Comparison of ENCODE assay signal across 8 cellular contexts in genomic region chr14:23005861-23006534, GRCh38. TPM values are rescaled to one million over a fixed set of nuclear protein-coding genes. Genes with fewer than 3 reads are reported as not detected.
A peak's percentile ranks its signal among the peaks of the same experiment; 100 is the strongest.
DNase-seq lines count a peak whose midpoint lies in the region; ATAC-seq and TF ChIP-seq lines count a peak whose summit lies in the region.

No MANE protein-coding gene starts in this region.

- H3K36me3 ChIP-seq in BLaER1 = no peaks in the 10 kb centered on the region
- H3K36me3 ChIP-seq in KOPT-K1 (ENCODE audit: insufficient read depth, low read length) = no peaks in the 10 kb centered on the region
- no peaks in the 10 kb centered on the region for H3K36me3 ChIP-seq in mammary epithelial cell (ENCODE audit: insufficient read depth, low read length)
- no peaks in the 10 kb centered on the region for H3K36me3 ChIP-seq in naive thymus-derived CD4-positive, alpha-beta T cell (ENCODE audit: control insufficient read depth in 2 of 3, insufficient read depth in 3 of 3, low read length in 3 of 3)

- H3K27me3 ChIP-seq in BLaER1 = no peaks in the 10 kb centered on the region
- no peaks in the 10 kb centered on the region for H3K27me3 ChIP-seq in mammary epithelial cell (ENCODE audit: insufficient read depth, low read length)
- H3K27me3 ChIP-seq in naive thymus-derived CD4-positive, alpha-beta T cell (ENCODE audit: control insufficient read depth in 2 of 2, insufficient read depth in 2 of 2, low read length in 2 of 2) = no peaks in the 10 kb centered on the region

- dilution Hi-C loops in mammary epithelial cell (cut with HindIII; ENCODE audit: low sequenced_read_pairs) = no loop called here

- peak overlapping the region; percentile 93 for H3K9ac ChIP-seq in BLaER1
- peak overlapping the region; percentile 69 for H3K9ac ChIP-seq in mammary epithelial cell (ENCODE audit: insufficient read depth, low read length)

- H3K4me1 ChIP-seq in BLaER1 (peaks cover 42% of the 10 kb centered on the region), mammary epithelial cell (ENCODE audit: insufficient read depth, low read length) (peaks cover 24% of the 10 kb centered on the region)
- peaks cover 9 to 25% of the 10 kb centered on the region in 2 donors for H3K4me1 ChIP-seq in naive thymus-derived CD4-positive, alpha-beta T cell (ENCODE audit: control insufficient read depth in 2 of 2, insufficient read depth in 2 of 2, low read length in 2 of 2)

- TF ChIP-seq CTCF in mammary epithelial cell (conservative IDR thresholded peaks at IDR 0.05 in 1 of 2, IDR thresholded peaks at IDR 0.05 in 1 of 2; ENCODE audit: extremely low read depth in 1 of 2, insufficient read depth in 1 of 2, low read depth in 1 of 2, low read length in 2 of 2) = no peak

- H3K27ac ChIP-seq in BLaER1 = peak overlapping the region; percentile 95
- H3K27ac ChIP-seq in KOPT-K1 (ENCODE audit: low read depth, low read length, poor library complexity, severe bottlenecking) = peak overlapping the region; percentile 93
- peak overlapping the region; percentile 67 for H3K27ac ChIP-seq in mammary epithelial cell (ENCODE audit: insufficient read depth, low read depth, low read length)
- H3K27ac ChIP-seq in naive thymus-derived CD4-positive, alpha-beta T cell (ENCODE audit: low read depth, low read length) = peak overlapping the region; percentile 86

- peaks cover 3% of the 10 kb centered on the region for H3K79me2 ChIP-seq in mammary epithelial cell (ENCODE audit: insufficient read depth, low read length)

- ATAC-seq in naive thymus-derived CD4-positive, alpha-beta T cell = no peak
- ATAC-seq in HG02610 (IDR thresholded peaks at IDR 0.05; ENCODE audit: unreplicated experiment) = no peak

- intact Hi-C loops in mammary epithelial cell (cut with micrococcal nuclease) = loop anchor here (2.0 kb wide), 1 partner anchor 29 kb away; the partner anchor contains the start of gene PSMB5
- intact Hi-C loops in naive thymus-derived CD4-positive, alpha-beta T cell (cut with micrococcal nuclease) = loop anchor here in 1 of 2 donors (1.0 to 5.0 kb wide), 3 partner anchors 23 to 1739 kb away; partner anchors contain the start of genes HAUS4 and HNRNPC

- no peak for DNase-seq in mammary epithelial cell
- DNase-seq in naive thymus-derived CD4-positive, alpha-beta T cell = no peak
- DNase-seq in DMS153 (lab: John Stamatoyannopoulos, UW) = no peak
- no peak for DNase-seq in GOT3 (lab: John Stamatoyannopoulos, UW)
- no peak for DNase-seq in activated gamma-delta T cell treated with Interleukin-2 at 50 U/mL for 16 hours

- peak overlapping the region; percentile 87 to 99 (median 98) for H3K27ac Mint-ChIP-seq in naive thymus-derived CD4-positive, alpha-beta T cell

- no TSS peak for BruUV-seq in mammary epithelial cell (replicated peaks; lab: Mats Ljungman, UMichigan)

- peaks cover 0 to 3% (median 0%) of the 10 kb centered on the region in 5 donors for H3K36me3 Mint-ChIP-seq in naive thymus-derived CD4-positive, alpha-beta T cell

- POLR2A ChIA-PET in naive thymus-derived CD4-positive, alpha-beta T cell (lab: Charles Lee) = interaction anchor here (0.8 to 4.1 kb wide), 25 partner anchors 8 to 417 kb away, joined by 3 to 79 read pairs (median 5); partner anchors contain the start of genes ACIN1, C14orf119, CDH24 and DAD1

- H3K4me3 ChIP-seq in BLaER1 (peak overlapping the region; percentile 75), mammary epithelial cell (replicated peaks in 1 of 3; ENCODE audit: insufficient read depth in 1 of 3, low read depth in 2 of 3, low read length in 3 of 3) (peak overlapping the region; percentile 59 to 78 (median 63))
- H3K4me3 ChIP-seq in naive thymus-derived CD4-positive, alpha-beta T cell (ENCODE audit: low read length) = peak overlapping the region; percentile 94

- no peaks in the 10 kb centered on the region for H4K20me1 ChIP-seq in BLaER1
- no peaks in the 10 kb centered on the region for H4K20me1 ChIP-seq in mammary epithelial cell (ENCODE audit: insufficient read depth, low read length)

- peaks cover 12 to 55% (median 43%) of the 10 kb centered on the region in 7 donors for H3K4me1 Mint-ChIP-seq in naive thymus-derived CD4-positive, alpha-beta T cell

- WGBS in mammary epithelial cell (ENCODE audit: low coverage, missing lambda C conversion rate) = 77% methylated on average over 6 of the region's 6 CpGs

- H3K9me3 Mint-ChIP-seq in naive thymus-derived CD4-positive, alpha-beta T cell = no peaks in the 10 kb centered on the region

- H2AFZ ChIP-seq in mammary epithelial cell (ENCODE audit: low read depth, low read length) = peak overlapping the region; percentile 99

- CTCF ChIA-PET in mammary epithelial cell (lab: Charles Lee; ENCODE audit: low non-redundant PET) = interaction anchor here (1.3 to 1.7 kb wide), 2 partner anchors 11 to 19 kb away, joined by 7 to 24 read pairs; no protein-coding TSS in a partner anchor
- CTCF ChIA-PET in naive thymus-derived CD4-positive, alpha-beta T cell (lab: Charles Lee) = interaction anchor here (0.6 to 3.5 kb wide), 26 partner anchors 10 to 114 kb away, joined by 3 to 33 read pairs (median 6); partner anchors contain the start of genes ACIN1, AJUBA, C14orf119 and CDH24

- no peaks in the 10 kb centered on the region for H3K27me3 Mint-ChIP-seq in naive thymus-derived CD4-positive, alpha-beta T cell

- H3K9me3 ChIP-seq in BLaER1 (no peaks in the 10 kb centered on the region), KOPT-K1 (ENCODE audit: insufficient read depth, low read length, poor library complexity, severe bottlenecking) (no peaks in the 10 kb centered on the region), mammary epithelial cell (replicated peaks; ENCODE audit: insufficient read depth, low read length) (no peaks in the 10 kb centered on the region)
- H3K9me3 ChIP-seq in naive thymus-derived CD4-positive, alpha-beta T cell (ENCODE audit: control insufficient read depth in 2 of 3, low read length in 3 of 3) = no peaks in the 10 kb centered on the region

- peak overlapping the region; percentile 91 to 100 (median 96) for H3K4me3 Mint-ChIP-seq in naive thymus-derived CD4-positive, alpha-beta T cell

- in situ Hi-C loops in mammary epithelial cell (cut with MboI; ENCODE audit: low sequenced_read_pairs in 2 of 2) = no loop called here

- H3K4me2 ChIP-seq in BLaER1 (peak overlapping the region; percentile 87), mammary epithelial cell (ENCODE audit: insufficient read depth, low read depth, low read length) (peak overlapping the region; percentile 99)

RNA-seq across cellular contexts. Expression of gene C14orf93, which starts 3.9 kb away (rescaled TPM):
- total RNA-seq in mammary epithelial cell = 1 to 10 TPM; 3.6 to 6.7 TPM
- polyA plus RNA-seq in mammary epithelial cell = 6.7 TPM
- polyA minus RNA-seq in mammary epithelial cell = not detected
- total RNA-seq in naive thymus-derived CD4-positive, alpha-beta T cell = 10 to 100 TPM; 10.9 to 20.5 (median 12.1) TPM
- polyA plus RNA-seq in naive thymus-derived CD4-positive, alpha-beta T cell = 1 to 10 TPM; 5.7 to 8.1 TPM

RNA-seq across cellular contexts. Expression of gene AJUBA, which starts 23.6 kb away (rescaled TPM):
- 100 to 1,000 TPM; 234 to 275 TPM for total RNA-seq in mammary epithelial cell
- polyA plus RNA-seq in mammary epithelial cell = 88.5 TPM
- polyA minus RNA-seq in mammary epithelial cell = 247 TPM
- total RNA-seq in naive thymus-derived CD4-positive, alpha-beta T cell = 1 to 10 TPM in 3 of 5 experiments, under 1 TPM in 2; 0.49 to 3.2 (median 1.4) TPM
- polyA plus RNA-seq in naive thymus-derived CD4-positive, alpha-beta T cell = 1 to 10 TPM; 1.6 to 2.3 TPM

RNA-seq across cellular contexts. Expression of gene PSMB5, which starts 28.7 kb away (rescaled TPM):
- total RNA-seq in mammary epithelial cell = 100 to 1,000 TPM; 145 to 152 TPM
- polyA plus RNA-seq in mammary epithelial cell = 332 TPM
- polyA minus RNA-seq in mammary epithelial cell = 194 TPM
- 10 to 100 TPM; 19.2 to 69.1 (median 32.8) TPM for total RNA-seq in naive thymus-derived CD4-positive, alpha-beta T cell
- 10 to 100 TPM; 53.6 to 74.2 TPM for polyA plus RNA-seq in naive thymus-derived CD4-positive, alpha-beta T cell

RNA-seq across cellular contexts. Expression of gene PSMB11, which starts 36.0 kb away (rescaled TPM):
- total RNA-seq in mammary epithelial cell = not detected
- polyA plus RNA-seq in mammary epithelial cell = not detected
- not detected for polyA minus RNA-seq in mammary epithelial cell
- 1 to 10 TPM in 1 of 5 experiments, under 1 TPM in 3, not detected in 1; 0.32 to 1.1 (median 0.66) TPM for total RNA-seq in naive thymus-derived CD4-positive, alpha-beta T cell
- polyA plus RNA-seq in naive thymus-derived CD4-positive, alpha-beta T cell = 1 to 10 TPM in 1 of 2 donors, under 1 TPM in 1; 0.70 to 1.2 TPM

RNA-seq across cellular contexts. Expression of gene HAUS4, which starts 49.1 kb away (rescaled TPM):
- total RNA-seq in mammary epithelial cell = 10 to 100 TPM; 32.0 to 35.0 TPM
- 29.9 TPM for polyA plus RNA-seq in mammary epithelial cell
- polyA minus RNA-seq in mammary epithelial cell = 33.4 TPM
- 10 to 100 TPM; 27.1 to 50.7 (median 38.8) TPM for total RNA-seq in naive thymus-derived CD4-positive, alpha-beta T cell
- 10 to 100 TPM; 41.3 to 45.0 TPM for polyA plus RNA-seq in naive thymus-derived CD4-positive, alpha-beta T cell

Comparison
In these comparisons a context has a peak if more than half of its experiments do, and no peak if none do; other contexts are left out.
1. RNA of gene AJUBA, which starts 23.6 kb away (total RNA-seq): 234 to 275 TPM in mammary epithelial cell; 0.49 to 3.2 TPM in naive thymus-derived CD4-positive, alpha-beta T cell; every median in the first group is over 10 times any median in the second.
2. Peak in every context shown above with its lines, with median percentiles within 50 percentile points of each other: H3K27ac ChIP-seq and H3K4me3 ChIP-seq.